18 cellular contexts compared by ENCODE assay signal in genomic region chr4:7158991-7159390, GRCh38. TPM values are rescaled to one million over a fixed set of nuclear protein-coding genes. Genes with fewer than 3 reads are reported as not detected.
DNase-seq lines count a peak whose midpoint lies in the region; ATAC-seq and TF ChIP-seq lines count a peak whose summit lies in the region.
"Had no signal": no experiment of that assay in that cellular context is flagged by ENCODE, and none has a peak within 500 bp of the region (broad histone marks: within the 10 kb centered on the region; RNA-seq: fewer than 3 reads in every experiment).

No MANE protein-coding gene starts in this region.

- peaks cover 0 to 31% (median 18%) of the 10 kb centered on the region in 12 donors for H3K4me1 ChIP-seq in heart left ventricle
- H3K4me1 ChIP-seq in right atrium auricular region, result peaks cover 0 to 25% of the 10 kb centered on the region in 2 donors
- H3K4me1 ChIP-seq in ovary (ENCODE audit: insufficient read depth), result peaks cover 32% of the 10 kb centered on the region
- H3K4me1 ChIP-seq in SK-N-SH (ENCODE audit: control insufficient read depth in 1 of 2, insufficient read depth in 2 of 2, low read depth in 1 of 2, low read length in 1 of 2), result peaks cover 0 to 19% of the 10 kb centered on the region in 2 experiments; a peak in 2 of 4 replicates

- CTCF ChIA-PET in SK-N-SH (lab: Yijun Ruan, JAX), result no interaction called here

- no peak overlapping the region for H3K4me2 ChIP-seq in SK-N-SH

- TF ChIP-seq CTCF in heart left ventricle (IDR thresholded peaks at IDR 0.05), result no peak
- TF ChIP-seq CTCF in right atrium auricular region (IDR thresholded peaks at IDR 0.05), result no peak
- no peak for TF ChIP-seq CTCF in coronary artery (IDR thresholded peaks at IDR 0.05)
- TF ChIP-seq CTCF in ovary (IDR thresholded peaks at IDR 0.05), result no peak
- no peak for TF ChIP-seq CTCF in SK-N-SH (IDR thresholded peaks at IDR 0.05)

- H4K20me1 ChIP-seq in SK-N-SH (ENCODE audit: insufficient read depth), result no peaks in the 10 kb centered on the region

- 78 to 93% (median 87%) methylated on average over 7 to 10 of the region's 10 CpGs for WGBS in heart left ventricle, 4 donors
- WGBS in ovary, 3 donors, result 91 to 94% (median 92%) methylated on average over 10 of the region's 10 CpGs
- 46% methylated on average over 5 of the region's 10 CpGs for WGBS in SK-N-SH (ENCODE audit: low lambda C conversion rate)

- no peak for TF ChIP-seq POLR2A in heart left ventricle (IDR thresholded peaks at IDR 0.05)
- no peak for TF ChIP-seq POLR2A in ovary (IDR thresholded peaks at IDR 0.05)

- TF ChIP-seq EP300 in ovary (IDR thresholded peaks at IDR 0.05) (no peak), SK-N-SH (IDR thresholded peaks at IDR 0.05; ENCODE audit: borderline replicate concordance in 1 of 2, low read depth in 1 of 2, low read length in 1 of 2) (no peak)

- DNase-seq in heart left ventricle (peak in 3 of 5 donors; percentile 5 to 27 (median 7)), right atrium auricular region (ENCODE audit: low spot score) (no peak), coronary artery (ENCODE audit: low spot score) (peak; percentile 33), ovary (peak in 3 of 5 donors; percentile 8 to 29 (median 16)), SK-N-SH (no peak), NCI-H2107 treated with DMSO at 0.1 percent for 48 hours (lab: John Stamatoyannopoulos, UW; ENCODE audit: unreplicated experiment) (no peak)
- DNase-seq: ACHN, AML-193, COR-L47, GOT3, HFFc6, KBM-7, NCI-H1436, NCI-H2029 treated with DMSO at 0.1 percent for 48 hours, NCI-H748 treated with DMSO at 0.1 percent for 48 hours, OCI-M1 had no signal

- H3K27ac ChIP-seq in heart left ventricle, result no peak overlapping the region
- no peak overlapping the region for H3K27ac ChIP-seq in right atrium auricular region
- no peak overlapping the region for H3K27ac ChIP-seq in coronary artery
- no peak overlapping the region for H3K27ac ChIP-seq in ovary
- H3K27ac ChIP-seq in SK-N-SH (ENCODE audit: low read depth in 2 of 2, low read length in 1 of 2), result no peak overlapping the region

- H3F3A ChIP-seq in SK-N-SH (replicated peaks; ENCODE audit: insufficient read depth), result no peaks in the 10 kb centered on the region

- TF ChIP-seq RAD21 in SK-N-SH (IDR thresholded peaks at IDR 0.05; ENCODE audit: low read length), result no peak

- H2AFZ ChIP-seq in SK-N-SH (ENCODE audit: low read depth), result no peak overlapping the region

- H3K9me3 ChIP-seq in heart left ventricle, result no peaks in the 10 kb centered on the region
- H3K9me3 ChIP-seq in right atrium auricular region, result no peaks in the 10 kb centered on the region
- H3K9me3 ChIP-seq in ovary, result no peaks in the 10 kb centered on the region
- no peaks in the 10 kb centered on the region for H3K9me3 ChIP-seq in SK-N-SH

- POLR2A ChIA-PET in SK-N-SH (lab: Yijun Ruan, JAX), result no interaction called here

- H3K9ac ChIP-seq in SK-N-SH, result no peak overlapping the region

- intact Hi-C loops in heart left ventricle (cut with DNase I) (loop anchor here in 1 of 10 donors (5.0 kb wide), 1 partner anchor 57 kb away; no protein-coding TSS in a partner anchor), ovary (cut with DNase I) (no loop called here)

- ATAC-seq in heart left ventricle (no peak), HG03378 (IDR thresholded peaks at IDR 0.05; ENCODE audit: unreplicated experiment) (no peak)

- no peaks in the 10 kb centered on the region for H3K27me3 ChIP-seq in heart left ventricle
- H3K27me3 ChIP-seq in right atrium auricular region, result no peaks in the 10 kb centered on the region
- no peaks in the 10 kb centered on the region for H3K27me3 ChIP-seq in ovary
- H3K27me3 ChIP-seq in SK-N-SH (ENCODE audit: insufficient read depth), result peaks cover 17% of the 10 kb centered on the region

- H3K4me3 ChIP-seq in heart left ventricle (no peak overlapping the region), right atrium auricular region (no peak overlapping the region), coronary artery (no peak overlapping the region), ovary (no peak overlapping the region), SK-N-SH (ENCODE audit: low read depth in 2 of 2, low read length in 1 of 2) (no peak overlapping the region)

- no peaks in the 10 kb centered on the region for H3K9me2 ChIP-seq in SK-N-SH

- no peaks in the 10 kb centered on the region for H3K36me3 ChIP-seq in heart left ventricle
- no peaks in the 10 kb centered on the region for H3K36me3 ChIP-seq in right atrium auricular region
- H3K36me3 ChIP-seq in ovary, result no peaks in the 10 kb centered on the region
- no peaks in the 10 kb centered on the region for H3K36me3 ChIP-seq in SK-N-SH (replicated peaks in 1 of 2; ENCODE audit: control insufficient read depth in 1 of 2, insufficient read depth in 2 of 2, low read length in 1 of 2)

- H3K79me2 ChIP-seq in SK-N-SH (ENCODE audit: insufficient read depth), result no peaks in the 10 kb centered on the region

TF ChIP-seq in SK-N-SH, 30 proteins besides CTCF, POLR2A, EP300 and RAD21 (continues in another document):
- TF ChIP-seq MXI1 (IDR thresholded peaks at IDR 0.05; ENCODE audit: low read depth, low read length) (no peak), GABPA (IDR thresholded peaks at IDR 0.05; ENCODE audit: low read depth) (no peak), ZBTB33 (IDR thresholded peaks at IDR 0.05; ENCODE audit: borderline replicate concordance, low read depth) (no peak), FOXJ3 (CRISPR knock-in tag; IDR thresholded peaks at IDR 0.05) (no peak), ELF1 (IDR thresholded peaks at IDR 0.05) (no peak), NFIC (IDR thresholded peaks at IDR 0.05; ENCODE audit: borderline replicate concordance) (no peak), GATA2 (CRISPR knock-in tag; IDR thresholded peaks at IDR 0.05) (no peak), SIN3A (IDR thresholded peaks at IDR 0.05; ENCODE audit: borderline replicate concordance, low read depth, low read length) (no peak), TEAD4 (IDR thresholded peaks at IDR 0.05; ENCODE audit: borderline replicate concordance, insufficient read depth) (no peak), RXRA (IDR thresholded peaks at IDR 0.05; ENCODE audit: borderline replicate concordance, low read depth) (no peak), REST (IDR thresholded peaks at IDR 0.05; ENCODE audit: low read depth, low read length) (no peak), PBX3 (IDR thresholded peaks at IDR 0.05) (no peak), FOXM1 (IDR thresholded peaks at IDR 0.05; ENCODE audit: low read depth) (no peak), NRF1 (IDR thresholded peaks at IDR 0.05; ENCODE audit: low read depth, low read length) (no peak)

RNA-seq across cellular contexts. Expression of gene SORCS2, which starts 33.3 kb away (rescaled TPM):
- total RNA-seq in heart left ventricle, result 1 to 10 TPM; 1.7 to 5.5 (median 3.2) TPM
- under 1 TPM; 0.28 to 0.50 TPM for polyA plus RNA-seq in heart left ventricle
- total RNA-seq in right atrium auricular region, result 1 to 10 TPM; 1.5 to 1.7 TPM
- total RNA-seq in ovary, result 10 to 100 TPM in 3 of 7 donors, 1 to 10 TPM in 3, under 1 TPM in 1; 0.60 to 23.9 (median 7.1) TPM
- polyA plus RNA-seq in ovary, result 10 to 100 TPM in 1 of 2 donors, 1 to 10 TPM in 1; 3.9 to 10.9 TPM
- 0.99 and 1.6 TPM in 2 replicates for polyA plus RNA-seq in SK-N-SH (2012; rRNA removed)
- 0.58 and 0.79 TPM in 2 replicates for polyA plus RNA-seq in SK-N-SH (2012; cell fraction: cytosol; rRNA removed)
- polyA plus RNA-seq in SK-N-SH (2012; cell fraction: nucleus; rRNA removed), result 2.2 and 2.5 TPM in 2 replicates
- total RNA-seq: NCI-H460 had no signal

Comparison
In these comparisons a context has a peak if more than half of its experiments do, and no peak if none do; other contexts are left out.
1. DNase-seq: peak in heart left ventricle (3 of 5), coronary artery (single experiment) and ovary (3 of 5); none in right atrium auricular region (single experiment), SK-N-SH (single experiment) and NCI-H2107 treated with DMSO at 0.1 percent for 48 hours (single experiment).